Comparison of ENCODE assay signal across 24 cellular contexts in the genomic region with DNA sequence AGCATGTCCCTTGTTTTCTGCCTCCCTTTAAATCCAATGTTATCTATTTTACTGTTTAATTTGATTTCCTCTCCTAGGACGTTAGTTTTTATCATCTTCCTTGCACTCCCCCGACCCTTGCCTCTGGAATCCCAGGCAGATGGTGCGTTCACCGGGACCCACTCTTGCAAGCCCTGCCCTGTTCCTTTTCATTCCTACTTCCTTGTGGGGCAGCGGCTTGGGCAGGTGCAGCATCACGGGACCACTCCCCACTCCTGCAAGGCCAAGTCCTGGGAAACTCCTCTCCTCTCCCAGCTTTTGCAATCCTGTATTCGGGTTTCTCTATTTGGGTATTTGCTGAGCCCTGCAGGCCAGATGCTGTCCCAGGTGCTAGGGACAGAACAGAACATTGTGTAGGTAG.
"Had no signal": no experiment of that assay in that cellular context is flagged by ENCODE, and none has a peak within 500 bp of the region (broad histone marks: within the 10 kb centered on the region; RNA-seq: fewer than 3 reads in every experiment).

No MANE protein-coding gene starts in this region.

- H3K9me3 ChIP-seq: colonic mucosa, gastrocnemius medialis, lower lobe of right lung, mucosa of descending colon had no signal

- H3K27ac Mint-ChIP-seq: dendritic cell treated with granulocyte-macrophage colony-stimulating factor and Interleukin-4, amounts not matched to agents 40 ng/mL and 50 ng/mL, for 4 days; effector memory CD8-positive, alpha-beta T cell; endodermal cell; mesothelial cell of epicardium had no signal

- H3K36me3 ChIP-seq: colonic mucosa, esophagus squamous epithelium, gastrocnemius medialis, heart right ventricle, left lung, lower lobe of right lung had no signal

- H3K4me3 ChIP-seq: colonic mucosa, esophagus squamous epithelium, gastrocnemius medialis, heart right ventricle, left lung, lower lobe of right lung, mucosa of descending colon had no signal

- H3K9me3 Mint-ChIP-seq: dendritic cell treated with granulocyte-macrophage colony-stimulating factor and Interleukin-4, amounts not matched to agents 40 ng/mL and 50 ng/mL, for 4 days; effector memory CD8-positive, alpha-beta T cell had no signal

- H3K4me3 Mint-ChIP-seq: dendritic cell treated with granulocyte-macrophage colony-stimulating factor and Interleukin-4, amounts not matched to agents 40 ng/mL and 50 ng/mL, for 4 days; effector memory CD8-positive, alpha-beta T cell; endodermal cell; mesothelial cell of epicardium had no signal

- DNase-seq: colonic mucosa; cortex of kidney; effector CD8-positive, alpha-beta T cell; effector memory CD8-positive, alpha-beta T cell; endodermal cell; erythroblast; esophagus squamous epithelium; foreskin fibroblast; foreskin melanocyte; gastrocnemius medialis; glutamatergic neuron; head of caudate nucleus; heart right ventricle; hippocampal formation; left cardiac atrium; left lung; left ventricle myocardium superior; lower lobe of right lung; mesenchymal stem cell; mucosa of descending colon had no signal

- H3K4me1 ChIP-seq: colonic mucosa, esophagus squamous epithelium, gastrocnemius medialis, heart right ventricle, left lung, lower lobe of right lung had no signal

- ATAC-seq: effector memory CD8-positive, alpha-beta T cell; esophagus mucosa; gastrocnemius medialis; heart right ventricle; left cardiac atrium; left lung; left ventricle myocardium superior; lower lobe of right lung; mucosa of descending colon had no signal

- H3K4me1 Mint-ChIP-seq: endodermal cell, mesothelial cell of epicardium had no signal

- H3K27ac ChIP-seq: colonic mucosa, epithelial cell of prostate, esophagus squamous epithelium, gastrocnemius medialis, heart right ventricle, left lung, lower lobe of right lung had no signal
